ENCODE assay signal across 30 cellular contexts in the genomic region with DNA sequence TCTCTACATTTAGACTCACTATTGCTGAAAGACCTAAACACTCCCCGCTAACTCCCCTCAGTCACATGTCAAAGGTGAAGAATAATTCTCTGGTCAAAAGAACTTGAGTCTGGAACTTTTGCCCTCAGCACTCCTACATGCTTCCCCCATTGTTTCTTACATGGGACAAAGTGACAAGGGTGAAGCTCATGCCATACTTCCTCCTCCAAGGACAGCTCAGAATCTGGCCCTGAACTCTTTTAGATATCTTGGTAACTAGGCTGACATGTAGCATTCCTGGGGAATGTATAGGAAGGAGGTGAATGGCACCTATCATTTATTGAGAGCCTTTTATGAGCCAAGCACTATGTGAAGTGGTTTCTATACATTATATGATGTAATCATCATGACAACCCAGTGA.
"Had no signal": no experiment of that assay in that cellular context is flagged by ENCODE, and none has a peak within 500 bp of the region (broad histone marks: within the 10 kb centered on the region; RNA-seq: fewer than 3 reads in every experiment).

No MANE protein-coding gene starts in this region.

- H3K27ac Mint-ChIP-seq: naive B cell; naive thymus-derived CD8-positive, alpha-beta T cell; natural killer cell treated with Interleukin-12 subunit alpha and Interleukin-12 subunit beta and Interleukin-15 and Interleukin-18, amount 100 ng/mL, for 72 hours; nephron progenitor cell; progenitor cell of endocrine pancreas; stimulated activated memory B cell treated with anti-CD40 and anti-IgM and Interleukin-4, amounts not matched to agents 10 μg/mL and 1 μg/mL and 100 μg/mL, for 72 hours; stimulated activated naive CD8-positive, alpha-beta T cell treated with anti-CD3 and anti-CD28 coated beads, Interleukin-15, amount 100 ng/mL, for 72 hours had no signal

- H3K4me1 ChIP-seq: pancreas, spleen, suprapubic skin, testis, tibial nerve, vagina had no signal

- H3K4me1 Mint-ChIP-seq: naive B cell; naive thymus-derived CD8-positive, alpha-beta T cell; nephron progenitor cell; neural crest cell; stimulated activated memory B cell treated with anti-CD40 and anti-IgM and Interleukin-4, amounts not matched to agents 10 μg/mL and 1 μg/mL and 100 μg/mL, for 72 hours; stimulated activated naive CD8-positive, alpha-beta T cell treated with anti-CD3 and anti-CD28 coated beads, Interleukin-15, amount 100 ng/mL, for 72 hours had no signal

- FAIRE-seq: pancreas had no signal

- H3K27me3 ChIP-seq: neutrophil, pancreas, spleen, suprapubic skin, testis, tibial nerve, upper lobe of left lung, vagina had no signal

- H3K4me3 Mint-ChIP-seq: naive B cell; naive thymus-derived CD8-positive, alpha-beta T cell; natural killer cell treated with Interleukin-12 subunit alpha and Interleukin-12 subunit beta and Interleukin-15 and Interleukin-18, amount 100 ng/mL, for 72 hours; nephron progenitor cell; neural crest cell; stimulated activated memory B cell treated with anti-CD40 and anti-IgM and Interleukin-4, amounts not matched to agents 10 μg/mL and 1 μg/mL and 100 μg/mL, for 72 hours; stimulated activated naive CD8-positive, alpha-beta T cell treated with anti-CD3 and anti-CD28 coated beads, Interleukin-15, amount 100 ng/mL, for 72 hours had no signal

- H3K9me3 ChIP-seq: neutrophil, pancreas, psoas muscle, testis, upper lobe of left lung, vagina had no signal

- H3K36me3 Mint-ChIP-seq: naive B cell; natural killer cell treated with Interleukin-12 subunit alpha and Interleukin-12 subunit beta and Interleukin-15 and Interleukin-18, amount 100 ng/mL, for 72 hours; stimulated activated memory B cell treated with anti-CD40 and anti-IgM and Interleukin-4, amounts not matched to agents 10 μg/mL and 1 μg/mL and 100 μg/mL, for 72 hours had no signal

- DNase-seq: naive B cell; naive thymus-derived CD8-positive, alpha-beta T cell; nephron progenitor cell; nucleus accumbens; pancreas; posterior cingulate gyrus; psoas muscle; right cardiac atrium; spleen; stimulated activated CD4-positive, alpha-beta T cell treated with anti-CD3 and anti-CD28 coated beads, Interleukin-12 subunit alpha, Interleukin-12 subunit beta, amount 100 ng/mL, for 4 hours; stimulated activated CD4-positive, alpha-beta T cell treated with anti-CD3 and anti-CD28 coated beads, Interleukin-1b, Interleukin-23, amount 100 ng/mL, for 48 hours; stimulated activated CD4-positive, alpha-beta T cell treated with anti-CD3 and anti-CD28 coated beads, Interleukin-4, amount 100 ng/mL, for 1 hour; stimulated activated CD4-positive, alpha-beta T cell treated with anti-CD3 and anti-CD28 coated beads, Interleukin-4, amount 100 ng/mL, for 4 hours; stimulated activated CD8-positive, alpha-beta memory T cell treated with anti-CD3 and anti-CD28 coated beads, Interleukin-4, amount 100 ng/mL, for 48 hours; stimulated activated naive CD4-positive, alpha-beta T cell; stimulated activated naive CD8-positive, alpha-beta T cell treated with anti-CD3 and anti-CD28 coated beads, Interleukin-15, amount 100 ng/mL, for 72 hours; stimulated activated naive CD8-positive, alpha-beta T cell treated with anti-CD3 and anti-CD28 coated beads, Interleukin-15, Interleukin-2, amounts not matched to agents 100 U/mL and 50 U/mL, for 24 hours; substantia nigra; testis; upper lobe of left lung had no signal

- H3K36me3 ChIP-seq: neutrophil had no signal

- ATAC-seq: naive thymus-derived CD8-positive, alpha-beta T cell; natural killer cell treated with Interleukin-12 subunit alpha and Interleukin-12 subunit beta and Interleukin-15 and Interleukin-18, amount 100 ng/mL, for 72 hours; pancreas; psoas muscle; right cardiac atrium; sciatic nerve; stimulated activated memory B cell treated with anti-CD40 and anti-IgM and Interleukin-4, amounts not matched to agents 10 μg/mL and 1 μg/mL and 100 μg/mL, for 72 hours; stimulated activated naive CD8-positive, alpha-beta T cell treated with anti-CD3 and anti-CD28 coated beads, Interleukin-15, amount 100 ng/mL, for 72 hours; stimulated activated naive CD8-positive, alpha-beta T cell treated with anti-CD3 and anti-CD28 coated beads, Interleukin-15, Interleukin-2, amounts not matched to agents 100 U/mL and 50 U/mL, for 24 hours had no signal

- H3K4me3 ChIP-seq: pancreas, psoas muscle, skin epidermis, spleen, suprapubic skin, testis, tibial nerve, upper lobe of left lung, vagina had no signal

- H3K27me3 Mint-ChIP-seq: naive B cell; progenitor cell of endocrine pancreas; stimulated activated memory B cell treated with anti-CD40 and anti-IgM and Interleukin-4, amounts not matched to agents 10 μg/mL and 1 μg/mL and 100 μg/mL, for 72 hours had no signal

- H3K27ac ChIP-seq: neutrophil, pancreas, skin epidermis, spleen, suprapubic skin, testis, tibial nerve, upper lobe of left lung, vagina had no signal
